Comparison of ENCODE assay signal across 14 cellular contexts in the genomic region with DNA sequence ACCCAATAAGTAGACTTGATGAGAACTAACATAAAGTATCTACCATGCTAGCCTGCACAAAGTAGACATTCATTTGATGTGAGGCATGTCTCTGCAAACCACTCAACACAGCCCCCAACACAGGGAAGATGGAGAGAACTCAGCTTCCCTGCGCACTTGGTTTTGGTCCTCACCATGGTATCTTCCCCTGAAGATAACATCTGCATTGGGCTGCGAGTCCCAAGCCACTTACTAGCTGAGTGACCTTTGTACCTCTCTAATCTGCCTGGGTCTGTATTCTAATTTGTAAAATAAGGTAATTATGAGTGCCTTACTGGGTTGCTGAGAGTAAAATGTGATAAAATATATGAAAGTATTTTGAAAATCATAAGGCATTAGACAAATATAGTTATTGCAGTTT. TPM values are rescaled to one million over a fixed set of nuclear protein-coding genes. Genes with fewer than 3 reads are reported as not detected.
A peak's percentile ranks its signal among the peaks of the same experiment; 100 is the strongest.
DNase-seq lines count a peak whose midpoint lies in the region; ATAC-seq and TF ChIP-seq lines count a peak whose summit lies in the region.
"Had no signal": no experiment of that assay in that cellular context is flagged by ENCODE, and none has a peak within 500 bp of the region (broad histone marks: within the 10 kb centered on the region; RNA-seq: fewer than 3 reads in every experiment).

No MANE protein-coding gene starts in this region.

- no peaks in the 10 kb centered on the region for H3K9me3 Mint-ChIP-seq in stimulated activated naive CD8-positive, alpha-beta T cell treated with anti-CD3 and anti-CD28 coated beads, Interleukin-15, amount 100 ng/mL, for 72 hours
- H3K9me3 Mint-ChIP-seq: CD14-positive monocyte; CD8-positive, alpha-beta T cell had no signal

- no peak overlapping the region for H3K9ac ChIP-seq in liver (ENCODE audit: low read depth in 1 of 2, low read length in 2 of 2)

- H3K36me3 ChIP-seq in liver (ENCODE audit: control insufficient read depth in 4 of 4, insufficient read depth in 3 of 4, low read depth in 1 of 4, low read length in 3 of 4): peaks cover 0 to 7% (median 3%) of the 10 kb centered on the region in 4 donors

- 87% methylated on average over 2 of the region's 2 CpGs for WGBS in liver

- TF ChIP-seq RAD21 in liver (IDR thresholded peaks at IDR 0.05): no peak

- H3K4me1 Mint-ChIP-seq in stimulated activated naive CD8-positive, alpha-beta T cell treated with anti-CD3 and anti-CD28 coated beads, Interleukin-15, amount 100 ng/mL, for 72 hours: peaks cover 15% of the 10 kb centered on the region
- H3K4me1 Mint-ChIP-seq: CD14-positive monocyte had no signal

- H3K27me3 ChIP-seq in liver (ENCODE audit: control insufficient read depth in 4 of 4, insufficient read depth in 4 of 4, low read length in 3 of 4): no peaks in the 10 kb centered on the region

- no peak for DNase-seq in stimulated activated naive CD8-positive, alpha-beta T cell treated with anti-CD3 and anti-CD28 coated beads, Interleukin-15, amount 100 ng/mL, for 72 hours
- no peak for DNase-seq in stimulated activated naive CD8-positive, alpha-beta T cell treated with anti-CD3 and anti-CD28 coated beads, Interleukin-15, Interleukin-2, amounts not matched to agents 100 U/mL and 50 U/mL, for 24 hours
- DNase-seq in HuH-7.5 (ENCODE audit: low spot score) (peak; percentile 55), GM19238 (ENCODE audit: insufficient read length, low spot score) (no peak), globus pallidus (ENCODE audit: low spot score) (no peak)
- DNase-seq: CD8-positive, alpha-beta T cell; COR-L47; DMS153; DMS79 treated with DMSO at 0.1 percent for 48 hours; EL; IMR-90 had no signal

- H3K4me1 ChIP-seq in liver (ENCODE audit: control insufficient read depth in 4 of 4, insufficient read depth in 4 of 4, low read length in 3 of 4): peaks cover 0 to 1% (median 0%) of the 10 kb centered on the region in 4 donors
- H3K4me1 ChIP-seq: HAP-1 had no signal

- no peak overlapping the region for H3K27ac ChIP-seq in liver (ENCODE audit: low read depth in 1 of 2, low read length in 2 of 2)

- no peak for ATAC-seq in stimulated activated naive CD8-positive, alpha-beta T cell treated with anti-CD3 and anti-CD28 coated beads, Interleukin-15, amount 100 ng/mL, for 72 hours
- no peak for ATAC-seq in stimulated activated naive CD8-positive, alpha-beta T cell treated with anti-CD3 and anti-CD28 coated beads, Interleukin-15, Interleukin-2, amounts not matched to agents 100 U/mL and 50 U/mL, for 24 hours
- ATAC-seq: CD8-positive, alpha-beta T cell had no signal

- H3K27me3 Mint-ChIP-seq in stimulated activated naive CD8-positive, alpha-beta T cell treated with anti-CD3 and anti-CD28 coated beads, Interleukin-15, amount 100 ng/mL, for 72 hours: no peaks in the 10 kb centered on the region

- no peak overlapping the region for H3K4me3 ChIP-seq in liver (ENCODE audit: low read depth in 1 of 3, low read length in 3 of 3)
- H3K4me3 ChIP-seq: HAP-1 had no signal

- no peaks in the 10 kb centered on the region for H3K9me3 ChIP-seq in liver (ENCODE audit: control insufficient read depth in 4 of 4, low read length in 3 of 4)
- H3K9me3 ChIP-seq: HAP-1 had no signal

- TF ChIP-seq CTCF in liver (IDR thresholded peaks at IDR 0.05; ENCODE audit: low read depth, low read length, missing input control): no peak

- H3K4me3 Mint-ChIP-seq in stimulated activated naive CD8-positive, alpha-beta T cell treated with anti-CD3 and anti-CD28 coated beads, Interleukin-15, amount 100 ng/mL, for 72 hours: no peak overlapping the region
- H3K4me3 Mint-ChIP-seq: CD14-positive monocyte; CD8-positive, alpha-beta T cell had no signal

- peak overlapping the region; percentile 7 to 85 for H3K27ac Mint-ChIP-seq in stimulated activated naive CD8-positive, alpha-beta T cell treated with anti-CD3 and anti-CD28 coated beads, Interleukin-15, amount 100 ng/mL, for 72 hours
- H3K27ac Mint-ChIP-seq: CD8-positive, alpha-beta T cell had no signal

TF ChIP-seq in liver, 16 proteins besides CTCF, POLR2A, EP300 and RAD21:
- TF ChIP-seq EGR1 (IDR thresholded peaks at IDR 0.05; ENCODE audit: low read depth in 2 of 2): no peak
- TF ChIP-seq, protein P1, sequence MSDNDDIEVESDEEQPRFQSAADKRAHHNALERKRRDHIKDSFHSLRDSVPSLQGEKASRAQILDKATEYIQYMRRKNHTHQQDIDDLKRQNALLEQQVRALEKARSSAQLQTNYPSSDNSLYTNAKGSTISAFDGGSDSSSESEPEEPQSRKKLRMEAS (IDR thresholded peaks at IDR 0.05): no peak
- TF ChIP-seq ATF3 (IDR thresholded peaks at IDR 0.05): no peak
- no peak for TF ChIP-seq SP1 (IDR thresholded peaks at IDR 0.05)
- TF ChIP-seq FOXA1 (IDR thresholded peaks at IDR 0.05): no peak
- no peak for TF ChIP-seq FOXA2 (IDR thresholded peaks at IDR 0.05)
- TF ChIP-seq HNF4A (conservative IDR thresholded peaks at IDR 0.05): peak; percentile 8 to 35

RNA-seq across cellular contexts. Expression of gene PPFIA1, which starts 30.7 kb away (rescaled TPM):
- total RNA-seq in liver: 10 to 100 TPM; 15.5 to 39.6 TPM
- polyA plus RNA-seq in liver: 10 to 100 TPM in 1 of 2 donors, 1 to 10 TPM in 1; 9.9 to 13.5 TPM
